24 cellular contexts compared by ENCODE assay signal in the genomic region with DNA sequence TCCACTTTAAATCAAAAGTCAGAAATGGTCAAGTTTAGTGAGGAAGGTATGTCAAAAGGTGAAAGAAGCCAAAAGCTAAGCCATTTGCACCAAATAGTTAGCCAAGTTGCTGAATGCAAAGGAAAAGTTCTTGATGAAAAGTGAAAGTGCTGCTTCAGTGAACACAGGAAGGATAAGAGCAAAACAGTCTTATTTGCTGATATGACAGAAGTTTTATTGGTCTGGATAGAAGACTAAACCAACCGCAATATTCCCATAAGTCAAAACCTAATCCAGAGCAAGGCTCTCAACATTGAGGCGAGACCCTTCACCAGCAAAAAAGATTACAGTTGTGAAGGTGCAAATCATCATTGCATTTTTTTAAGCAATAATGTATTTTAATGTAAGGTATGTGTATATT.
"Had no signal": no experiment of that assay in that cellular context is flagged by ENCODE, and none has a peak within 500 bp of the region (broad histone marks: within the 10 kb centered on the region; RNA-seq: fewer than 3 reads in every experiment).

No MANE protein-coding gene starts in this region.

- H3K4me2 ChIP-seq: hepatocyte had no signal

- H2AFZ ChIP-seq: hepatocyte had no signal

- H3K4me1 ChIP-seq: colonic mucosa, esophagus muscularis mucosa, foreskin keratinocyte, gastroesophageal sphincter, heart left ventricle, left lung, lower lobe of right lung had no signal

- H3K4me3 ChIP-seq: colonic mucosa, dorsolateral prefrontal cortex, esophagus muscularis mucosa, gastroesophageal sphincter, heart left ventricle, hepatocyte, left lung, lower lobe of right lung, mucosa of descending colon had no signal

- H3K36me3 ChIP-seq: colonic mucosa, esophagus muscularis mucosa, gastroesophageal sphincter, heart left ventricle, left lung, lower lobe of right lung had no signal

- ATAC-seq: foreskin keratinocyte; gastroesophageal sphincter; heart left ventricle; left cardiac atrium; left lung; left ventricle myocardium superior; lower lobe of right lung; mucosa of descending colon; naive thymus-derived CD8-positive, alpha-beta T cell had no signal

- H3K27ac ChIP-seq: colonic mucosa, dorsolateral prefrontal cortex, esophagus muscularis mucosa, foreskin keratinocyte, gastroesophageal sphincter, heart left ventricle, hepatocyte, left lung, lower lobe of right lung had no signal

- H3K9me3 ChIP-seq: colonic mucosa, esophagus muscularis mucosa, gastroesophageal sphincter, heart left ventricle, left lung, lower lobe of right lung, mucosa of descending colon had no signal

- DNase-seq: colonic mucosa; cortex of kidney; dermis blood vessel endothelial cell; dorsolateral prefrontal cortex; effector CD4-positive, alpha-beta T cell; effector memory CD4-positive, alpha-beta T cell; foreskin keratinocyte; heart left ventricle; hypothalamus; left cardiac atrium; left lung; left ventricle myocardium superior; lower lobe of right lung; mesenchymal stem cell; mucosa of descending colon; naive B cell; naive thymus-derived CD8-positive, alpha-beta T cell had no signal

- H3K27me3 ChIP-seq: colonic mucosa, dorsolateral prefrontal cortex, esophagus muscularis mucosa, foreskin keratinocyte, gastroesophageal sphincter, hepatocyte, left lung had no signal

- H3K79me2 ChIP-seq: hepatocyte had no signal

- FAIRE-seq: endothelial cell of umbilical vein, frontal cortex, islet of Langerhans, keratinocyte had no signal
